ENCODE assay signal across 8 cellular contexts in the genomic region with DNA sequence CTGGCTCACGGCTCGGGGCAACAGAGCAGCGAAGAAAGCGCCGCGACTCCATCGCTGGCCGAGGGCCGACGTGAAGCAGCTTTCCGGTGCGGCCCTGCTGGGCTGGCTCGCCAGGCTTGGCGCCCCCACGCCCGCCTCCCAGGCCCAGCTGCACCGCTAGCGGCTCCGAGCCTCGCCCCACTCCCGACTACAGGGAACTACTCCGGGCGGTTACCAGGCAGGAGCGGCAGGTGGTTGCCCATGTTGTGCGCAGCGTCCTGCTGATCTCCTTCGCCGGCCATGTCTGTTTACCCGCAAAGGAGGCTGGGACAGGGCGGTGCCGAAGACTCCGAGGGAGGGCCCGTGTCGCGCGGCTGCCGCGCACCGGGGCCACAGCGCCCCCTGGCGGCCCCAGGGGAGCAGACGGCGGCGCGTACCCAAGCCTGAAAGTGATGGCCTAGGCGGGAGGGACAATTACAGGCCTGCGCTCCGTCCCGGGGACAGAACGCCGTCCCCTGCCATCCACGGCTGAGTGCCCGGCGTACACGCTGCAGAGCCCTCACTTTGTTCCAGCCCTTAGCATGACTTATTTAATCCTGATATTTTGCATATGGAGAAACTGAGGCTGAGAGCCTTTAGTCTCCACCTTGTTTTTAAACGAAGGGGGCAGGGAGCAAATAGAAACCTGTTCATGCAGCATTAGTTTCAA. TPM values are rescaled to one million over a fixed set of nuclear protein-coding genes. Genes with fewer than 3 reads are reported as not detected.
DNase-seq lines count a peak whose midpoint lies in the region; ATAC-seq and TF ChIP-seq lines count a peak whose summit lies in the region.

A gene (minus strand): TSS at position 285 of the 688 bp plus-strand sequence. CDS start 4 bp downstream, at position 281.

- H3K27ac ChIP-seq in OCI-LY7 (ENCODE audit: low read depth, low read length, poor library complexity, severe bottlenecking) = no peak within 1 kb of the TSS

- H3K4me3 ChIP-seq in OCI-LY7 (ENCODE audit: low read depth, low read length, poor library complexity, severe bottlenecking) = peak within 1 kb of the TSS; percentile 89
- H3K4me3 ChIP-seq in epithelial cell of esophagus (ENCODE audit: low read length) = peak within 1 kb of the TSS; percentile 95
- peak within 1 kb of the TSS; percentile 97 for H3K4me3 ChIP-seq in mucosa of descending colon

- H3K9me2 ChIP-seq in OCI-LY7 (ENCODE audit: insufficient read depth, low read length) = no peaks in the 10 kb centered on the region

- H3K4me1 ChIP-seq in OCI-LY7 (ENCODE audit: insufficient read depth, low read length, poor library complexity, severe bottlenecking) (peaks cover 19% of the 10 kb centered on the region), mucosa of descending colon (ENCODE audit: low read depth) (peaks cover 18% of the 10 kb centered on the region)

- H2AFZ ChIP-seq in OCI-LY7 (ENCODE audit: low read length) = peak within 1 kb of the TSS; percentile 98

- H3K36me3 ChIP-seq in OCI-LY7 (ENCODE audit: insufficient read depth, low read length) (peaks cover 4% of the 10 kb centered on the region; the same call in 1 of the 2 replicates), mucosa of descending colon (ENCODE audit: low read depth) (no peaks in the 10 kb centered on the region)

- H3K79me2 ChIP-seq in OCI-LY7 (ENCODE audit: insufficient read depth, low read depth, low read length) = peaks cover 31% of the 10 kb centered on the region

- POLR2A ChIA-PET in OCI-LY7 (lab: Charles Lee) = interaction anchor here (0.6 kb wide), 2 partner anchors 34 to 79 kb away, joined by 3 to 5 read pairs; no protein-coding TSS in a partner anchor

- H3K9me3 ChIP-seq in OCI-LY7 (ENCODE audit: low read length) = no peaks in the 10 kb centered on the region
- H3K9me3 ChIP-seq in mucosa of descending colon = no peaks in the 10 kb centered on the region

- intact Hi-C loops in OCI-LY7 (cut with micrococcal nuclease; ENCODE audit: unreplicated experiment) = loop anchor here (5.0 kb wide), 1 partner anchor 92 kb away; no protein-coding TSS in a partner anchor
- intact Hi-C loops in mucosa of descending colon (cut with DNase I, micrococcal nuclease) = no loop called here

- CTCF ChIA-PET in OCI-LY7 (lab: Charles Lee; ENCODE audit: unreplicated experiment) = no interaction called here

- ATAC-seq in mucosa of descending colon = peak; percentile 100

- TF ChIP-seq CTCF in GM20000 (IDR thresholded peaks at IDR 0.05; ENCODE audit: extremely low read depth, missing control alignments) (peak; percentile 99), OCI-LY7 (conservative IDR thresholded peaks at IDR 0.05; ENCODE audit: low read length) (peak; percentile 90), epithelial cell of esophagus (IDR thresholded peaks at IDR 0.05; ENCODE audit: insufficient read depth, low read depth, low read length, missing control alignments) (peak; percentile 67), mucosa of descending colon (IDR thresholded peaks at IDR 0.05) (peak; percentile 98)

- DNase-seq in D341Med (ENCODE audit: low spot score) = peak; percentile 98
- peak; percentile 97 for DNase-seq in GM20000 (ENCODE audit: low spot score)
- peak; percentile 68 for DNase-seq in HT-29 (ENCODE audit: low spot score)
- peak; percentile 88 for DNase-seq in OCI-LY7 (ENCODE audit: low spot score)
- peak; percentile 84 for DNase-seq in activated T-cell treated with anti-CD3 and anti-CD28 coated beads for 24 hours (ENCODE audit: low read depth)
- peak; percentile 87 for DNase-seq in epithelial cell of esophagus (ENCODE audit: low read depth)
- peak; percentile 90 to 96 (median 92) for DNase-seq in mucosa of descending colon
- DNase-seq in stimulated activated CD8-positive, alpha-beta memory T cell treated with anti-CD3 and anti-CD28 coated beads, Interleukin-4, amount 100 ng/mL, for 24 hours (ENCODE audit: low read depth) = peak; percentile 81

- BruUV-seq in OCI-LY7 (replicated peaks; lab: Mats Ljungman, UMichigan) = no TSS peak

- peak within 1 kb of the TSS; percentile 83 for H3K4me2 ChIP-seq in OCI-LY7 (ENCODE audit: low read length)

- H4K20me1 ChIP-seq in OCI-LY7 (ENCODE audit: insufficient read depth, low read length) = peaks cover 9% of the 10 kb centered on the region; the same call in 1 of the 2 replicates

RNA-seq across cellular contexts. Expression of the gene that starts here (rescaled TPM):
- 6.4 and 8.4 TPM in 2 replicates for total RNA-seq in HT-29 (2014; rRNA removed; shearing (Covaris generic))
- 21.5 and 23.5 TPM in 2 replicates for total RNA-seq in OCI-LY7 (2014; rRNA removed; shearing (Covaris generic))
- total RNA-seq in OCI-LY7 (2022) (32.5 and 33.2 TPM in 2 replicates), mucosa of descending colon (10 to 100 TPM; 35.8 to 65.9 (median 64.8) TPM)
